In genomic region chr6:140540743-140541142, GRCh38 we compare ENCODE assay signal across 15 cellular contexts.
DNase-seq lines count a peak whose midpoint lies in the region; ATAC-seq, FAIRE-seq and TF ChIP-seq lines count a peak whose summit lies in the region.
"Had no signal": no experiment of that assay in that cellular context is flagged by ENCODE, and none has a peak within 500 bp of the region (broad histone marks: within the 10 kb centered on the region; RNA-seq: fewer than 3 reads in every experiment).

No MANE protein-coding gene starts in this region.

- no peak overlapping the region for H3K4me2 ChIP-seq in HCT116 (ENCODE audit: low read length)
- H3K4me2 ChIP-seq in mesendoderm (ENCODE audit: low read length): no peak overlapping the region
- H3K4me2 ChIP-seq: GM23338 had no signal

- H3K79me1 ChIP-seq in mesendoderm (ENCODE audit: low read length): no peaks in the 10 kb centered on the region

- TF ChIP-seq POLR2A in HCT116 (IDR thresholded peaks at IDR 0.05; ENCODE audit: borderline replicate concordance, extremely low read depth, insufficient read depth, insufficient read length): no peak

- no peak overlapping the region for H3K23ac ChIP-seq in mesendoderm (ENCODE audit: low read length)

- H3K27ac ChIP-seq in HCT116 (ENCODE audit: low read depth, low read length) (no peak overlapping the region), SK-N-MC (peak overlapping the region; percentile 8; the same call in 1 of the 2 replicates), kidney (ENCODE audit: low read depth in 2 of 2, low read length in 2 of 2) (no peak overlapping the region), mesendoderm (ENCODE audit: low read depth, low read length) (no peak overlapping the region)

- H4K5ac ChIP-seq in mesendoderm (ENCODE audit: low read length): no peak overlapping the region

- H3K79me2 ChIP-seq in HCT116 (ENCODE audit: insufficient read depth, low read length) (no peaks in the 10 kb centered on the region), mesendoderm (ENCODE audit: control insufficient read depth, insufficient read depth, low read length) (no peaks in the 10 kb centered on the region)

- H3K56ac ChIP-seq in mesendoderm (ENCODE audit: low read length): no peak overlapping the region

- H4K20me1 ChIP-seq in HCT116 (ENCODE audit: insufficient read depth): no peaks in the 10 kb centered on the region

- RAD21 ChIA-PET in HCT116 (lab: Charles Lee; ENCODE audit: low non-redundant PET in 1 of 2, low total read pairs in 2 of 2, uncharacterized antibody in 2 of 2, unreplicated experiment in 2 of 2): no interaction called here

- no peak overlapping the region for H2AK5ac ChIP-seq in mesendoderm (ENCODE audit: low read length)

- H3K4ac ChIP-seq in mesendoderm (ENCODE audit: low read depth, low read length): no peak overlapping the region

- DNase-seq in DMS114 treated with DMSO at 0.1 percent for 48 hours (lab: John Stamatoyannopoulos, UW; ENCODE audit: unreplicated experiment): peak; percentile 61
- DNase-seq in HCT116 (ENCODE audit: low read depth, low spot score): no peak
- no peak for DNase-seq in SK-N-MC (ENCODE audit: low read depth, low spot score)
- no peak for DNase-seq in kidney
- DNase-seq in mesendoderm: no peak
- no peak for DNase-seq in OCI-M1 (lab: John Stamatoyannopoulos, UW)
- DNase-seq in NCI-H226: no peak
- DNase-seq: CD8-positive, alpha-beta T cell; Kasumi-1; NCI-H1930; NCI-H2171; NCI-H774 had no signal

- H3K9me3 ChIP-seq in HCT116 (ENCODE audit: control insufficient read depth in 1 of 2, insufficient read depth in 1 of 2, low read depth in 1 of 2, low read length in 2 of 2): no peaks in the 10 kb centered on the region
- H3K9me3 ChIP-seq in SK-N-MC (ENCODE audit: low read depth, low read length): no peaks in the 10 kb centered on the region
- no peaks in the 10 kb centered on the region for H3K9me3 ChIP-seq in kidney (ENCODE audit: control insufficient read depth in 1 of 2, low read length in 2 of 2)

- no peaks in the 10 kb centered on the region for H3K9me2 ChIP-seq in HCT116 (ENCODE audit: insufficient read depth)

- no peak for ATAC-seq in HCT116
- no peak for ATAC-seq in GM18858 (IDR thresholded peaks at IDR 0.05; ENCODE audit: unreplicated experiment)
- ATAC-seq: CD8-positive, alpha-beta T cell; GM23338 had no signal

- TF ChIP-seq RAD21 in HCT116 (IDR thresholded peaks at IDR 0.05; ENCODE audit: low read depth): no peak

- H2BK120ac ChIP-seq in mesendoderm (ENCODE audit: low read depth, low read length): no peak overlapping the region

- BruUV-seq in HCT116 (replicated peaks; lab: Mats Ljungman, UMichigan): no TSS peak

- peaks cover 4 to 5% of the 10 kb centered on the region in 2 experiments; a peak in 2 of 4 replicates for H3K4me1 ChIP-seq in HCT116 (ENCODE audit: control insufficient read depth in 1 of 2, insufficient read depth in 2 of 2, low read length in 2 of 2)
- H3K4me1 ChIP-seq in kidney (ENCODE audit: control insufficient read depth in 1 of 2, insufficient read depth in 1 of 2, low read depth in 1 of 2, low read length in 2 of 2): peaks cover 2 to 7% of the 10 kb centered on the region in 2 donors
- no peaks in the 10 kb centered on the region for H3K4me1 ChIP-seq in mesendoderm (ENCODE audit: control insufficient read depth, low read depth, low read length)

- CTCF ChIA-PET in HCT116 (lab: Charles Lee): no interaction called here

- H3K27me3 ChIP-seq in HCT116 (ENCODE audit: insufficient read depth, low read length): no peaks in the 10 kb centered on the region
- H3K27me3 ChIP-seq in mesendoderm (ENCODE audit: insufficient read depth, low read length, poor library complexity): no peaks in the 10 kb centered on the region

- intact Hi-C loops in HCT116 (cut with micrococcal nuclease): no loop called here
- intact Hi-C loops in kidney (cut with DNase I): no loop called here

- H3K4me3 ChIP-seq in HCT116 (replicated peaks in 1 of 2; ENCODE audit: low read depth in 1 of 2, low read length in 2 of 2): no peak overlapping the region
- H3K4me3 ChIP-seq in SK-N-MC: no peak overlapping the region
- H3K4me3 ChIP-seq in kidney (ENCODE audit: low read length in 2 of 2): no peak overlapping the region
- no peak overlapping the region for H3K4me3 ChIP-seq in mesendoderm (ENCODE audit: low read length)
- H3K4me3 ChIP-seq: GM23338 had no signal

- no peak overlapping the region for H2BK5ac ChIP-seq in mesendoderm (ENCODE audit: low read length)

- WGBS in mesendoderm (ENCODE audit: extremely low coverage, insufficient coverage, low lambda C conversion rate): no CpG with 5 or more reads among the region's 1 CpG

- peak; percentile 57 for FAIRE-seq in kidney (lab: Jason Lieb, UNC)
- FAIRE-seq: GM19239 had no signal

- H3K18ac ChIP-seq in mesendoderm (ENCODE audit: low read length): no peak overlapping the region

- no peak overlapping the region for H2BK15ac ChIP-seq in mesendoderm (replicated peaks; ENCODE audit: low read depth)

- H4K8ac ChIP-seq in mesendoderm (ENCODE audit: low read depth, low read length): no peak overlapping the region

- no peaks in the 10 kb centered on the region for H3K36me3 ChIP-seq in HCT116 (ENCODE audit: control insufficient read depth in 1 of 2, insufficient read depth in 2 of 2, low read length in 2 of 2)
- H3K36me3 ChIP-seq in SK-N-MC (ENCODE audit: insufficient read depth, low read length): no peaks in the 10 kb centered on the region
- no peaks in the 10 kb centered on the region for H3K36me3 ChIP-seq in kidney (ENCODE audit: control insufficient read depth in 1 of 2, insufficient read depth in 2 of 2, low read length in 2 of 2)
- no peaks in the 10 kb centered on the region for H3K36me3 ChIP-seq in mesendoderm (ENCODE audit: control insufficient read depth, insufficient read depth, low read length)

- POLR2A ChIA-PET in HCT116 (lab: Charles Lee): no interaction called here

- H3K9ac ChIP-seq in HCT116 (ENCODE audit: low read length): no peak overlapping the region
- H3K9ac ChIP-seq in SK-N-MC (ENCODE audit: insufficient read length): no peak overlapping the region
- no peak overlapping the region for H3K9ac ChIP-seq in kidney (ENCODE audit: low read length in 2 of 2)
- no peak overlapping the region for H3K9ac ChIP-seq in mesendoderm (ENCODE audit: low read length)

- TF ChIP-seq CTCF in HCT116 (IDR thresholded peaks at IDR 0.05 in 2 of 3, conservative IDR thresholded peaks at IDR 0.05 in 1 of 3; ENCODE audit: borderline replicate concordance in 1 of 3, insufficient read depth in 1 of 3, low read depth in 2 of 3, low read length in 2 of 3) (no peak), kidney (IDR thresholded peaks at IDR 0.05; ENCODE audit: borderline replicate concordance, extremely low read depth, insufficient read depth) (no peak)

- peak overlapping the region; percentile 35 for H2AFZ ChIP-seq in HCT116 (ENCODE audit: low read depth, low read length, poor library complexity, severe bottlenecking)
- H2AFZ ChIP-seq: GM23338 had no signal

TF ChIP-seq in HCT116, 20 proteins besides CTCF, POLR2A, EP300 and RAD21 (continues in another document):
- TF ChIP-seq FOSL1 (IDR thresholded peaks at IDR 0.05; ENCODE audit: low read depth) (no peak), EGR1 (IDR thresholded peaks at IDR 0.05; ENCODE audit: low read depth) (no peak), CBX3 (IDR thresholded peaks at IDR 0.05; ENCODE audit: low read depth) (no peak), SIN3A (IDR thresholded peaks at IDR 0.05; ENCODE audit: low read depth) (no peak), ZFX (IDR thresholded peaks at IDR 0.05) (no peak), EZH2phosphoT487 (IDR thresholded peaks at IDR 0.05; ENCODE audit: borderline replicate concordance) (no peak), SRF (IDR thresholded peaks at IDR 0.05; ENCODE audit: low read depth) (no peak), POLR2AphosphoS5 (IDR thresholded peaks at IDR 0.05; ENCODE audit: low read depth, low read length) (no peak), YY1 (IDR thresholded peaks at IDR 0.05; ENCODE audit: extremely low read depth, insufficient replicate concordance, low read depth, low read length) (no peak)
- TF ChIP-seq, protein P1, sequence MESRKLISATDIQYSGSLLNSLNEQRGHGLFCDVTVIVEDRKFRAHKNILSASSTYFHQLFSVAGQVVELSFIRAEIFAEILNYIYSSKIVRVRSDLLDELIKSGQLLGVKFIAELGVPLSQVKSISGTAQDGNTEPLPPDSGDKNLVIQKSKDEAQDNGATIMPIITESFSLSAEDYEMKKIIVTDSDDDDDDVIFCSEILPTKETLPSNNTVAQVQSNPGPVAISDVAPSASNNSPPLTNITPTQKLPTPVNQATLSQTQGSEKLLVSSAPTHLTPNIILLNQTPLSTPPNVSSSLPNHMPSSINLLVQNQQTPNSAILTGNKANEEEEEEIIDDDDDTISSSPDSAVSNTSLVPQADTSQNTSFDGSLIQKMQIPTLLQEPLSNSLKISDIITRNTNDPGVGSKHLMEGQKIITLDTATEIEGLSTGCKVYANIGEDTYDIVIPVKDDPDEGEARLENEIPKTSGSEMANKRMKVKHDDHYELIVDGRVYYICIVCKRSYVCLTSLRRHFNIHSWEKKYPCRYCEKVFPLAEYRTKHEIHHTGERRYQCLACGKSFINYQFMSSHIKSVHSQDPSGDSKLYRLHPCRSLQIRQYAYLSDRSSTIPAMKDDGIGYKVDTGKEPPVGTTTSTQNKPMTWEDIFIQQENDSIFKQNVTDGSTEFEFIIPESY (IDR thresholded peaks at IDR 0.05; ENCODE audit: extremely low read depth, insufficient replicate concordance, low read length): no peak
